Comparison of ENCODE assay signal across 23 cellular contexts in the genomic region with DNA sequence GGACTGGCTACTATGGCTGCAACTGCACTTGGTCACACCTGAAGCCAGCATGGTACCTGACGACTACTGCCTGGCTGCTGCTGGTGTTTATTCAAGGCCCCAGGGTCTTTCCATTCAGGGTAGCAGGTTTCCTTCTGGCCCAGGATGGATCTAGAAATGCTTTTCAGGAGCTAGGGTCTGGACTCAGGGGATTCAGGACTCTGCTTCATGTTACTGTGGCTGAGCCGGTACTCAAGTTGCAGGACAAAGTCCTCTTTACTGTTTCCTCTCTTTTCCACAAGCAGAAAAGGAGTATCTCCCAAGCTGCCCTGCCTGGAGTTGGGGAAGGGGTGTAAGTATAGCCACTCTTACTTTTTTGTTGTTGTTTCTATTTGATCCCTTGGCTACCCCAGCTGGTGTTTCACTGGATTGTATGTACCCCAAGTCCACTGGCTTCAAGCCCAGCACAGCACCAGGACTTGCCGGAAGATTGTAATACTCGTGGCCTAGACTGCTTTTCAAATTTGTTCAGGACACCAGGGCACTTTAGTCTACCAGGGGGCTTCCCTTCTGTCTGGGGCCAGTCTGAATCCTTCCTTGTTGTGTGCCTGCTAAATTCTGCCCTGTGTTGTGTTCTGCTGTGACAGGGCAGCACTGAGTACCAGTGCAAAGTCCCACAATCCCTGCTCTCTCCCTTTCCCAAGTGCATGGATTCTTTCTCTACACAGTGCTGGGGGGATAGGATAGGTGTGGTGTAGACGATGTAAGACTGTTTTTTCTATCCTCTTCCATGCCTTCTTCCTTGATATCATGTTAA.
"Had no signal": no experiment of that assay in that cellular context is flagged by ENCODE, and none has a peak within 500 bp of the region (broad histone marks: within the 10 kb centered on the region; RNA-seq: fewer than 3 reads in every experiment).

No MANE protein-coding gene starts in this region.

- H3K27ac ChIP-seq: KMS-11, SJCRH30 had no signal

- H3K9ac ChIP-seq: KMS-11 had no signal

- H3K9me3 ChIP-seq: SJCRH30 had no signal

- H3K27me3 ChIP-seq: SJCRH30 had no signal

- H3K4me3 ChIP-seq: SJCRH30 had no signal

- ATAC-seq: Panc1, PC-3, Right ventricle myocardium inferior, SK-N-SH treated with all-trans-retinoic acid at 6 μM for 48 hours had no signal

- H3K4me2 ChIP-seq: KMS-11 had no signal

- H3K36me3 ChIP-seq: SJCRH30 had no signal

- DNase-seq: IMR-90; Kasumi-1; MM.1S; NCI-H1092 treated with DMSO at 0.1 percent for 48 hours; NCI-H1436; NCI-H1694; NCI-H187 treated with DMSO at 0.1 percent for 48 hours; NCI-H2081; NCI-H2107; NCI-H2227 treated with DMSO at 0.1 percent for 48 hours; NCI-H446; NCI-H510A; NCI-H524 treated with DMSO at 0.1 percent for 48 hours; NCI-H69; NCI-H774; NK-92 treated with Interleukin-12 subunit alpha and Interleukin-12 subunit beta, amount 100 ng/mL, for 24 hours; PC-3; SHP77 treated with DMSO at 0.1 percent for 48 hours; SJCRH30 had no signal

- H3K4me1 ChIP-seq: SJCRH30 had no signal
